Comparison of ENCODE assay signal across 1 cellular context in the genomic region with DNA sequence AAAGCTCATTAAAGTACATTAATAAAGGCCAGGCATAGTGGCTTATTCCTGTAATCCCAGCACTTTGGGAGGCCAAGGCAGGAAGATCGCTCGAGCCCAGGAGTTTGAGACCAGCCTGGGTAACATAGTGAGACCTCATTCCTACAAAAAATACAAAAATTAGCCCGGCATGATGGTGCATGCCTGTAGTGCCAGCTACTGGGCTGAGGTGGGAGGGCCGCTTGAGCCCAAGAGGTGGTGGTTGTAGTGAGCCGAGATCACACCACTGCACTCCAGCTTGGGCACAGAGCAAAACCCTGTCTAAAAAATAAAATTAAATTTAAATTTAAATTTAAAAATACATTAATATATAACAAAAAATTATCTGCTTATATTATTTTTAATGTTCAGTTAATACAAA.
TF ChIP-seq lines count a peak whose summit lies in the region.

No MANE protein-coding gene starts in this region.

TF ChIP-seq in H1, 55 proteins besides CTCF, POLR2A, EP300 and RAD21 (continued from another document):
- TF ChIP-seq SIRT6 (IDR thresholded peaks at IDR 0.05; ENCODE audit: low read length), result no peak
- no peak for TF ChIP-seq SP4 (IDR thresholded peaks at IDR 0.05; ENCODE audit: low read length)
- TF ChIP-seq CTBP2 (IDR thresholded peaks at IDR 0.05; ENCODE audit: borderline replicate concordance, insufficient read depth, insufficient read length, low read length), result no peak
- no peak for TF ChIP-seq POLR2AphosphoS5 (IDR thresholded peaks at IDR 0.05; ENCODE audit: low read depth, low read length)
- TF ChIP-seq NANOG (IDR thresholded peaks at IDR 0.05; ENCODE audit: insufficient read depth, low read depth, low read length, poor library complexity, severe bottlenecking), result no peak
- TF ChIP-seq, protein P1, sequence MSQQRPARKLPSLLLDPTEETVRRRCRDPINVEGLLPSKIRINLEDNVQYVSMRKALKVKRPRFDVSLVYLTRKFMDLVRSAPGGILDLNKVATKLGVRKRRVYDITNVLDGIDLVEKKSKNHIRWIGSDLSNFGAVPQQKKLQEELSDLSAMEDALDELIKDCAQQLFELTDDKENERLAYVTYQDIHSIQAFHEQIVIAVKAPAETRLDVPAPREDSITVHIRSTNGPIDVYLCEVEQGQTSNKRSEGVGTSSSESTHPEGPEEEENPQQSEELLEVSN (IDR thresholded peaks at IDR 0.05), result no peak
- no peak for TF ChIP-seq RFX5 (IDR thresholded peaks at IDR 0.05; ENCODE audit: borderline replicate concordance, low read depth, low read length)
- TF ChIP-seq SP2 (IDR thresholded peaks at IDR 0.05; ENCODE audit: low read length), result no peak
- no peak for TF ChIP-seq SUZ12 (IDR thresholded peaks at IDR 0.05; ENCODE audit: low read length)
- no peak for TF ChIP-seq CHD1 (IDR thresholded peaks at IDR 0.05; ENCODE audit: low read depth, low read length)
- TF ChIP-seq CBX5 (IDR thresholded peaks at IDR 0.05; ENCODE audit: low read depth, low read length), result no peak
- TF ChIP-seq BACH1 (IDR thresholded peaks at IDR 0.05; ENCODE audit: low read length), result no peak
- no peak for TF ChIP-seq PHF8 (conservative IDR thresholded peaks at IDR 0.05; ENCODE audit: low read depth, low read length)
- TF ChIP-seq RNF2 (IDR thresholded peaks at IDR 0.05; ENCODE audit: borderline replicate concordance, low read depth, low read length, missing control alignments, poor library complexity, severe bottlenecking), result no peak
TF ChIP-seq in H1: peak in this region for 0.
